In genomic region chrX:82677281-82677680, GRCh38 we compare ENCODE assay signal across 1 cellular context.
TF ChIP-seq lines count a peak whose summit lies in the region.

No MANE protein-coding gene starts in this region.

TF ChIP-seq in GM12878, 131 proteins besides CTCF, POLR2A, EP300 and RAD21 (continued from another document):
- TF ChIP-seq ZBTB11 (CRISPR knock-in tag; IDR thresholded peaks at IDR 0.05) (no peak), DPF2 (IDR thresholded peaks at IDR 0.05) (no peak), KDM1A (IDR thresholded peaks at IDR 0.05; ENCODE audit: borderline replicate concordance) (no peak), NFYA (IDR thresholded peaks at IDR 0.05; ENCODE audit: borderline replicate concordance, low read depth, low read length) (no peak), SMC3 (IDR thresholded peaks at IDR 0.05; ENCODE audit: borderline replicate concordance, low read length) (no peak), ATF3 (IDR thresholded peaks at IDR 0.05; ENCODE audit: borderline replicate concordance, extremely low read depth, low read depth, low read length) (no peak), SKIL (IDR thresholded peaks at IDR 0.05; ENCODE audit: low read depth, poor library complexity, severe bottlenecking) (no peak), BRCA1 (IDR thresholded peaks at IDR 0.05; ENCODE audit: low read depth, low read length) (no peak)
